20 cellular contexts compared by ENCODE assay signal in the genomic region with DNA sequence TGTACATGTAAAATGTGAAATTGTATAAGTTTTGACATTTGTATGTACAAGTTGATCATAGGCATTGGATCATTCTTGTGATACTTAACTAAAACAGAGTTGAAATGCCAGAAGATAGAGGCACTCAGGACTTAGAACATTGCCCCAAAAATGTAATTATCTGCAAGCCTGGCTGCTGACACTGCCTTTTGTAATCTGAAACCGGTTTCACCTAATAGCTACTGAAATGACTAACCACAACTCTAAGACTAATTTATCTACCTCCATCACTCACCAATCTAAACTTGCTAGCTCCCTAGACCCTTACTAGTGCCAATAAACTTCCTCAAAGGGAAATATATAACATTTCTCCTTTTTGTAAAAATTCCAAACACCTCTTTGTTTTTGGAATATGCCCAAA.
"Had no signal": no experiment of that assay in that cellular context is flagged by ENCODE, and none has a peak within 500 bp of the region (broad histone marks: within the 10 kb centered on the region; RNA-seq: fewer than 3 reads in every experiment).

No MANE protein-coding gene starts in this region.

- H3K36me3 Mint-ChIP-seq: activated naive CD4-positive, alpha-beta T cell treated with anti-CD3 and anti-CD28 coated beads, Interleukin-2, amount 50 U/mL, for 24 hours; naive thymus-derived CD8-positive, alpha-beta T cell had no signal

- H3K27me3 Mint-ChIP-seq: activated naive CD4-positive, alpha-beta T cell treated with anti-CD3 and anti-CD28 coated beads, Interleukin-2, amount 50 U/mL, for 24 hours; naive thymus-derived CD8-positive, alpha-beta T cell had no signal

- H3K27ac Mint-ChIP-seq: activated naive CD4-positive, alpha-beta T cell treated with anti-CD3 and anti-CD28 coated beads, Interleukin-2, amount 50 U/mL, for 24 hours; naive thymus-derived CD8-positive, alpha-beta T cell had no signal

- ATAC-seq: left colon; naive thymus-derived CD8-positive, alpha-beta T cell had no signal

- H3K9me3 ChIP-seq: breast epithelium, esophagus muscularis mucosa, neutrophil, stomach, thoracic aorta had no signal

- H3K4me3 ChIP-seq: breast epithelium, dorsolateral prefrontal cortex, esophagus muscularis mucosa, lung, skin epidermis, stomach, thoracic aorta had no signal

- FAIRE-seq: endometrium, TTC549 had no signal

- H3K27me3 ChIP-seq: breast epithelium, dorsolateral prefrontal cortex, esophagus muscularis mucosa, neutrophil, stomach had no signal

- H3K36me3 ChIP-seq: breast epithelium, esophagus muscularis mucosa, neutrophil, stomach, thoracic aorta had no signal

- DNase-seq: activated CD4-positive, alpha-beta T cell treated with anti-CD3 and anti-CD28 coated beads, Interleukin-2, amount 50 U/mL, for 1 hour; activated CD4-positive, CD25-positive, alpha-beta regulatory T cell; activated T-cell treated with anti-CD3 and anti-CD28 coated beads, Interleukin-2, amount 50 U/mL, for 1 hour; amniotic stem cell; dorsolateral prefrontal cortex; glutamatergic neuron; left colon; naive thymus-derived CD8-positive, alpha-beta T cell; posterior cingulate gyrus; stimulated activated CD4-positive, alpha-beta T cell treated with anti-CD3 and anti-CD28 coated beads, Interleukin-4, amount 100 ng/mL, for 4 hours; stomach had no signal

- H3K4me3 Mint-ChIP-seq: activated naive CD4-positive, alpha-beta T cell treated with anti-CD3 and anti-CD28 coated beads, Interleukin-2, amount 50 U/mL, for 24 hours; naive thymus-derived CD8-positive, alpha-beta T cell had no signal

- H3K27ac ChIP-seq: breast epithelium, dorsolateral prefrontal cortex, esophagus muscularis mucosa, neutrophil, skin epidermis, stomach, thoracic aorta had no signal

- H3K4me1 Mint-ChIP-seq: activated naive CD4-positive, alpha-beta T cell treated with anti-CD3 and anti-CD28 coated beads, Interleukin-2, amount 50 U/mL, for 24 hours; naive thymus-derived CD8-positive, alpha-beta T cell had no signal

- H3K4me1 ChIP-seq: breast epithelium, esophagus muscularis mucosa, stomach had no signal

- H3K9me3 Mint-ChIP-seq: activated naive CD4-positive, alpha-beta T cell treated with anti-CD3 and anti-CD28 coated beads, Interleukin-2, amount 50 U/mL, for 24 hours had no signal
